ENCODE assay signal across 27 cellular contexts in the genomic region with DNA sequence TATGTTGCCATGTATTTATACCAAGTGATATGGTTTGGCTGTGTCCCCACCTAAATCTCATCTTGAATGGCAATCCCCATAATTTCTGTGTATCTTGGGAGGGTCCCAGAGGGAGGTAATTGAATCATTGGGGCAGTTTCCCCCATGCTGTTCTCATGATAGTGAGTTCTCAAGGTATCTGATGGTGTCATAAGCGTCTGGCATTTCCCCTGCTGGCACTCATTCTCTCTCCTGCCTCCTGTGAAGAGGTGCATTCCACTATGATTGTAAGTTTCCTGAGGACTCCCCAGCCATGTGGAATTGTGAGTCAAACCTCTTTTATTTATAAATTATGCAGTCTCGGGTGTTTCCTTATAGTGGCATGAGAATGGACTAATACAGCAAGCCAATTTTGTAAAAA.
DNase-seq lines count a peak whose midpoint lies in the region; ATAC-seq, FAIRE-seq and TF ChIP-seq lines count a peak whose summit lies in the region.
"Had no signal": no experiment of that assay in that cellular context is flagged by ENCODE, and none has a peak within 500 bp of the region (broad histone marks: within the 10 kb centered on the region; RNA-seq: fewer than 3 reads in every experiment).

No MANE protein-coding gene starts in this region.

- no peak for TF ChIP-seq RAD21 in H1 (IDR thresholded peaks at IDR 0.05 in 1 of 2, conservative IDR thresholded peaks at IDR 0.05 in 1 of 2; ENCODE audit: low read depth in 2 of 2, low read length in 2 of 2)

- TF ChIP-seq EP300 in H1 (IDR thresholded peaks at IDR 0.05; ENCODE audit: borderline replicate concordance in 1 of 2, low read depth in 2 of 2, low read length in 2 of 2): no peak

- H2BK120ac ChIP-seq in H1 (replicated peaks; ENCODE audit: low read depth, low read length): no peak overlapping the region

- no peak overlapping the region for H3K9ac ChIP-seq in H1 (replicated peaks in 1 of 4; ENCODE audit: extremely low read depth in 1 of 4, low read depth in 3 of 4, low read length in 3 of 4)
- H3K9ac ChIP-seq: SK-N-SH had no signal

- H3K36me3 ChIP-seq in GM23338 (ENCODE audit: insufficient read depth) (no peaks in the 10 kb centered on the region), H1 (ENCODE audit: control insufficient read depth in 2 of 4, insufficient read depth in 4 of 4, low read length in 3 of 4) (no peaks in the 10 kb centered on the region)
- H3K36me3 ChIP-seq: ovary, spleen, uterus had no signal

- no peak overlapping the region for H2BK15ac ChIP-seq in H1 (ENCODE audit: low read length)

- H3K9me3 ChIP-seq in H1 (ENCODE audit: insufficient read depth in 2 of 2, low read depth in 1 of 2, low read length in 1 of 2): no peaks in the 10 kb centered on the region
- H3K9me3 ChIP-seq: ovary, SK-N-SH, spleen, testis, uterus had no signal

- H4K20me1 ChIP-seq in GM23338 (replicated peaks; ENCODE audit: insufficient read depth) (no peaks in the 10 kb centered on the region), H1 (replicated peaks in 1 of 2; ENCODE audit: control insufficient read depth in 1 of 2, insufficient read depth in 2 of 2, low read length in 2 of 2) (no peaks in the 10 kb centered on the region)

- intact Hi-C loops in sciatic nerve (cut with DNase I): no loop called here

- H3K4me2 ChIP-seq in GM23338: no peak overlapping the region
- H3K4me2 ChIP-seq in H1 (ENCODE audit: insufficient read depth in 1 of 2, low read depth in 2 of 2, low read length in 2 of 2): no peak overlapping the region
- H3K4me2 ChIP-seq: SK-N-SH had no signal

- WGBS in H1 (ENCODE audit: extremely low coverage in 1 of 2, insufficient coverage in 1 of 2, insufficient read length in 1 of 2, insufficient replicate concordance in 2 of 2, low coverage in 1 of 2, low lambda C conversion rate in 2 of 2, missing lambda C conversion rate in 1 of 2), 2 experiments: 80% methylated on average over 2 of the region's 2 CpGs; no CpG with 5 or more reads in 1 of the 2 experiments

- no peak overlapping the region for H2BK5ac ChIP-seq in H1 (ENCODE audit: low read depth, low read length)

- no peak overlapping the region for H3K4me3 ChIP-seq in GM23338
- no peak overlapping the region for H3K4me3 ChIP-seq in H1 (ENCODE audit: extremely low read depth in 1 of 4, insufficient read depth in 2 of 4, low read depth in 3 of 4, low read length in 4 of 4)
- H3K4me3 ChIP-seq: ovary, spleen, testis, uterus had no signal

- no peak overlapping the region for H4K91ac ChIP-seq in H1 (replicated peaks; ENCODE audit: insufficient read length, low read length)

- POLR2A ChIA-PET in H1 (lab: Charles Lee; ENCODE audit: partially characterized antibody): interaction anchor here (0.9 kb wide), 1 partner anchor 13 kb away, joined by 4 read pairs; no protein-coding TSS in a partner anchor

- no peak overlapping the region for H4K8ac ChIP-seq in H1 (ENCODE audit: extremely low read depth, insufficient read depth, low read length)

- no peak overlapping the region for H2BK20ac ChIP-seq in H1 (ENCODE audit: low read length)

- H3K4me3 Mint-ChIP-seq in GM23338: no peak overlapping the region
- H3K4me3 Mint-ChIP-seq in stimulated activated effector memory CD8-positive, alpha-beta T cell treated with anti-CD3 and anti-CD28 coated beads, Interleukin-12 subunit alpha, Interleukin-12 subunit beta, amount 100 ng/mL, for 72 hours: no peak overlapping the region
- H3K4me3 Mint-ChIP-seq: CD4-positive, CD25-positive, alpha-beta regulatory T cell; nephron had no signal

- no peak overlapping the region for H3K23ac ChIP-seq in H1 (ENCODE audit: insufficient read length)

- CTCF ChIA-PET in H1 (lab: Charles Lee; ENCODE audit: partially characterized antibody): interaction anchor here (0.6 to 1.1 kb wide), 2 partner anchors 15 to 78 kb away, joined by 3 read pairs; no protein-coding TSS in a partner anchor

- no peaks in the 10 kb centered on the region for H3F3A ChIP-seq in GM23338 (replicated peaks; ENCODE audit: low read depth)

- H3K27me3 ChIP-seq in GM23338 (ENCODE audit: insufficient read depth) (no peaks in the 10 kb centered on the region), H1 (replicated peaks in 1 of 4; ENCODE audit: control insufficient read depth in 3 of 4, extremely low read depth in 1 of 4, insufficient read depth in 3 of 4, low read length in 3 of 4) (no peaks in the 10 kb centered on the region)
- H3K27me3 ChIP-seq: ovary, spleen, testis, uterus had no signal

- no peak overlapping the region for H3K56ac ChIP-seq in H1 (replicated peaks; ENCODE audit: insufficient read length, low read depth, low read length)

- peaks cover 19% of the 10 kb centered on the region for H3K4me1 Mint-ChIP-seq in GM23338
- no peaks in the 10 kb centered on the region for H3K4me1 Mint-ChIP-seq in stimulated activated effector memory CD8-positive, alpha-beta T cell treated with anti-CD3 and anti-CD28 coated beads, Interleukin-12 subunit alpha, Interleukin-12 subunit beta, amount 100 ng/mL, for 72 hours
- H3K4me1 Mint-ChIP-seq: CD4-positive, CD25-positive, alpha-beta regulatory T cell had no signal

- no peak for FAIRE-seq in H1 (lab: Jason Lieb, UNC)
- FAIRE-seq: D721Med had no signal

- TF ChIP-seq POLR2A in H1 (IDR thresholded peaks at IDR 0.05; ENCODE audit: control extremely low read depth in 1 of 2, low read depth in 2 of 2, low read length in 2 of 2): no peak

- H3K27me3 Mint-ChIP-seq in GM23338 (ENCODE audit: insufficient read depth, low read depth, poor library complexity): no peaks in the 10 kb centered on the region
- H3K27me3 Mint-ChIP-seq: CD4-positive, CD25-positive, alpha-beta regulatory T cell had no signal

- no peak for TF ChIP-seq CTCF in GM23338 (conservative IDR thresholded peaks at IDR 0.05; ENCODE audit: low read depth in 2 of 2)
- TF ChIP-seq CTCF in H1 (IDR thresholded peaks at IDR 0.05; ENCODE audit: control extremely low read depth in 1 of 3, insufficient read depth in 1 of 3, low read depth in 1 of 3, low read length in 3 of 3): no peak

- H3K27ac Mint-ChIP-seq in GM23338: peak overlapping the region; percentile 77
- H3K27ac Mint-ChIP-seq in stimulated activated effector memory CD8-positive, alpha-beta T cell treated with anti-CD3 and anti-CD28 coated beads, Interleukin-12 subunit alpha, Interleukin-12 subunit beta, amount 100 ng/mL, for 72 hours: no peak overlapping the region
- H3K27ac Mint-ChIP-seq: CD4-positive, CD25-positive, alpha-beta regulatory T cell had no signal

- H3K4ac ChIP-seq in H1 (replicated peaks; ENCODE audit: insufficient read length, low read depth, low read length): no peak overlapping the region

- DNase-seq in GM23338 (ENCODE audit: low spot score) (peak; percentile 21), NCI-H69 (lab: John Stamatoyannopoulos, UW) (peak; percentile 60), H1 (ENCODE audit: low read depth in 1 of 2, low spot score in 2 of 2) (peak in 1 of 2 experiments; percentile 17), lung microvascular endothelial cell (ENCODE audit: low read depth in 2 of 2) (peak; percentile 24 to 94), sciatic nerve (ENCODE audit: low spot score) (no peak), GDM1 (lab: John Stamatoyannopoulos, UW) (no peak)
- DNase-seq in stimulated activated effector memory CD8-positive, alpha-beta T cell treated with anti-CD3 and anti-CD28 coated beads, Interleukin-12 subunit alpha, Interleukin-12 subunit beta, amount 100 ng/mL, for 72 hours (ENCODE audit: low spot score in 2 of 2): no peak
- DNase-seq: activated CD4-positive, alpha-beta T cell treated with anti-CD3 and anti-CD28 coated beads for 48 hours; activated naive CD4-positive, alpha-beta T cell treated with Interleukin-2 at 50 U/mL for 16 hours; activated T-cell treated with anti-CD3 and anti-CD28 coated beads, Interleukin-2, amount 50 U/mL, for 48 hours; amniotic stem cell; caudate nucleus; CD4-positive, CD25-positive, alpha-beta regulatory T cell; left ventricle myocardium superior; NCI-H187 treated with DMSO at 0.1 percent for 48 hours; ovary; SK-N-SH; spleen; stimulated activated CD4-positive, alpha-beta T cell treated with anti-CD3 and anti-CD28 coated beads, Interleukin-4, amount 100 ng/mL, for 1 hour; stimulated activated naive CD4-positive, alpha-beta T cell; T-helper 2 cell; testis; uterus had no signal

- H3K4me1 ChIP-seq in GM23338 (ENCODE audit: insufficient read depth) (peaks cover 4% of the 10 kb centered on the region; the same call in 1 of the 2 replicates), H1 (replicated peaks in 1 of 4; ENCODE audit: control insufficient read depth in 3 of 4, insufficient read depth in 4 of 4, low read length in 3 of 4) (peaks cover 0 to 2% (median under 1%) of the 10 kb centered on the region in 4 experiments; a peak in 3 of 7 replicates)
- H3K4me1 ChIP-seq: spleen had no signal

- H3K79me2 ChIP-seq in GM23338 (replicated peaks; ENCODE audit: insufficient read depth) (no peaks in the 10 kb centered on the region), H1 (ENCODE audit: control insufficient read depth in 1 of 2, insufficient read depth in 2 of 2, low read length in 2 of 2) (no peaks in the 10 kb centered on the region)

- H3K36me3 Mint-ChIP-seq in GM23338 (ENCODE audit: low read depth): no peaks in the 10 kb centered on the region
- no peaks in the 10 kb centered on the region for H3K36me3 Mint-ChIP-seq in stimulated activated effector memory CD8-positive, alpha-beta T cell treated with anti-CD3 and anti-CD28 coated beads, Interleukin-12 subunit alpha, Interleukin-12 subunit beta, amount 100 ng/mL, for 72 hours
- H3K36me3 Mint-ChIP-seq: CD4-positive, CD25-positive, alpha-beta regulatory T cell had no signal

- no peaks in the 10 kb centered on the region for H3K23me2 ChIP-seq in H1 (ENCODE audit: low read depth, low read length)

- H3K79me1 ChIP-seq in H1 (ENCODE audit: low read depth, low read length): no peaks in the 10 kb centered on the region

- H4K5ac ChIP-seq in H1 (ENCODE audit: insufficient read length, low read depth, low read length): no peak overlapping the region

- no peak overlapping the region for H3K14ac ChIP-seq in H1 (ENCODE audit: insufficient read length)

- H3K9me2 ChIP-seq in GM23338 (ENCODE audit: insufficient read depth): no peaks in the 10 kb centered on the region; the same call in 1 of the 2 replicates
- H3K9me2 ChIP-seq: SK-N-SH had no signal

- H2AFZ ChIP-seq in GM23338 (no peak overlapping the region), H1 (ENCODE audit: low read length) (no peak overlapping the region)

- no peak overlapping the region for H2AK5ac ChIP-seq in H1 (ENCODE audit: low read depth, low read length)

- H3K27ac ChIP-seq in GM23338 (ENCODE audit: low read depth) (no peak overlapping the region), H1 (ENCODE audit: low read depth, low read length) (no peak overlapping the region)
- H3K27ac ChIP-seq: ovary, RWPE1, spleen, testis had no signal

- ATAC-seq in GM23338 (peak; percentile 39; the same call in 2 of the 3 replicates), sciatic nerve (no peak), HG03108 (IDR thresholded peaks at IDR 0.05; ENCODE audit: unreplicated experiment) (no peak)
- no peak for ATAC-seq in stimulated activated effector memory CD8-positive, alpha-beta T cell treated with anti-CD3 and anti-CD28 coated beads, Interleukin-12 subunit alpha, Interleukin-12 subunit beta, amount 100 ng/mL, for 72 hours
- ATAC-seq: left ventricle myocardium superior had no signal

- no peaks in the 10 kb centered on the region for H3K9me3 Mint-ChIP-seq in GM23338
- H3K9me3 Mint-ChIP-seq in stimulated activated effector memory CD8-positive, alpha-beta T cell treated with anti-CD3 and anti-CD28 coated beads, Interleukin-12 subunit alpha, Interleukin-12 subunit beta, amount 100 ng/mL, for 72 hours: no peaks in the 10 kb centered on the region
- H3K9me3 Mint-ChIP-seq: nephron had no signal

- no peak overlapping the region for H3K18ac ChIP-seq in H1 (ENCODE audit: extremely low read depth, low read length)

- H2BK12ac ChIP-seq in H1 (ENCODE audit: low read depth, low read length): no peak overlapping the region

Comparison
In these comparisons a context has a peak if more than half of its experiments do, and no peak if none do; other contexts are left out.
1. DNase-seq: peak in GM23338 (single experiment), NCI-H69 (single experiment) and lung microvascular endothelial cell (2 of 2); none in sciatic nerve (single experiment), GDM1 (single experiment) and stimulated activated effector memory CD8-positive, alpha-beta T cell treated with anti-CD3 and anti-CD28 coated beads, Interleukin-12 subunit alpha, Interleukin-12 subunit beta, amount 100 ng/mL, for 72 hours (0 of 2).